Comparison of ENCODE assay signal across 4 cellular contexts in the genomic region with DNA sequence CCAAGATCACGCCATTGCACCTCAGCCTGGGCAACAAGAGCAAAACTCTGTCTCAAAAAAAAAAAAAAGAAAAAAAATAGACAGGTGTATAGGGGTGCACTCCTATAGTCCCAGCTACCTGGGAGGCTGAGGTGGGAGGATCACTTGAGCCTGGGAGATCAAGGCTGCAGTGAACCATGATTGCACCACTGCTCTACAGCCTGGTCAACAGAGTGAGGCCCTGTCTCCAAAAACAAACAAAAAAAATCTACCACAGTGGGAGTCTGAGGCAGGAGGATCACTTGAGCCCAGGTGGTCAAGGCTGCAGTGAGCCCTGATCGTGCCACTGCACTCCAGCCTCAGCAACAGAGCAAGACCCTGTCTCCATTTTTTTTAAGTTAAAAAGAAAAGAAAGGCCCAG. TPM values are rescaled to one million over a fixed set of nuclear protein-coding genes. Genes with fewer than 3 reads are reported as not detected.
"Had no signal": no experiment of that assay in that cellular context is flagged by ENCODE, and none has a peak within 500 bp of the region (broad histone marks: within the 10 kb centered on the region; RNA-seq: fewer than 3 reads in every experiment).

No MANE protein-coding gene starts in this region.

RNA-seq across cellular contexts. Expression of a gene that starts 59.7 kb away (rescaled TPM):
- total RNA-seq: suprapubic skin, temporal lobe, upper lobe of right lung, urinary bladder had no signal
